ENCODE assay signal across 23 cellular contexts in genomic region chr13:29920018-29920643, GRCh38.
"Had no signal": no experiment of that assay in that cellular context is flagged by ENCODE, and none has a peak within 500 bp of the region (broad histone marks: within the 10 kb centered on the region; RNA-seq: fewer than 3 reads in every experiment).

No MANE protein-coding gene starts in this region.

- H3K4me3 ChIP-seq: body of pancreas, cardiac muscle cell, neural progenitor cell, sigmoid colon, testis, upper lobe of right lung had no signal

- H3K27ac ChIP-seq: cardiac muscle cell, neural progenitor cell, sigmoid colon, testis, upper lobe of right lung had no signal

- H3K27me3 Mint-ChIP-seq: activated CD8-positive, alpha-beta memory T cell treated with anti-CD3 and anti-CD28 coated beads, Interleukin-2, amount 10 ng/mL, durations not matched to agents 7 days and 5 days; activated CD8-positive, alpha-beta T cell treated with anti-CD3 and anti-CD28 coated beads for 36 hours; activated naive CD8-positive, alpha-beta T cell treated with anti-CD3 and anti-CD28 coated beads, Interleukin-2, amount 50 U/mL, for 24 hours had no signal

- H3K9me3 Mint-ChIP-seq: activated CD4-positive, alpha-beta T cell treated with anti-CD3 and anti-CD28 coated beads, Interleukin-2, amount 10 ng/mL, durations not matched to agents 7 days and 5 days; activated CD8-positive, alpha-beta T cell treated with anti-CD3 and anti-CD28 coated beads for 36 hours; activated naive CD8-positive, alpha-beta T cell treated with anti-CD3 and anti-CD28 coated beads, Interleukin-2, amount 50 U/mL, for 24 hours; neural progenitor cell had no signal

- H3K4me3 Mint-ChIP-seq: activated CD4-positive, alpha-beta T cell treated with anti-CD3 and anti-CD28 coated beads, Interleukin-2, amount 10 ng/mL, durations not matched to agents 7 days and 5 days; activated CD8-positive, alpha-beta memory T cell treated with anti-CD3 and anti-CD28 coated beads, Interleukin-2, amount 10 ng/mL, durations not matched to agents 7 days and 5 days; activated CD8-positive, alpha-beta T cell treated with anti-CD3 and anti-CD28 coated beads for 36 hours; activated naive CD8-positive, alpha-beta T cell treated with anti-CD3 and anti-CD28 coated beads, Interleukin-2, amount 50 U/mL, for 24 hours; naive B cell; neural progenitor cell had no signal

- H3K27me3 ChIP-seq: body of pancreas, cardiac muscle cell, foreskin keratinocyte, neural progenitor cell, sigmoid colon, testis, upper lobe of right lung had no signal

- H3K36me3 ChIP-seq: cardiac muscle cell, neural progenitor cell, sigmoid colon, upper lobe of right lung had no signal

- H3K27ac Mint-ChIP-seq: activated CD4-positive, alpha-beta T cell treated with anti-CD3 and anti-CD28 coated beads, Interleukin-2, amount 10 ng/mL, durations not matched to agents 7 days and 5 days; activated CD8-positive, alpha-beta memory T cell treated with anti-CD3 and anti-CD28 coated beads, Interleukin-2, amount 10 ng/mL, durations not matched to agents 7 days and 5 days; activated CD8-positive, alpha-beta T cell treated with anti-CD3 and anti-CD28 coated beads for 36 hours; activated naive CD8-positive, alpha-beta T cell treated with anti-CD3 and anti-CD28 coated beads, Interleukin-2, amount 50 U/mL, for 24 hours; neural progenitor cell had no signal

- DNase-seq: activated CD4-positive, alpha-beta T cell treated with anti-CD3 and anti-CD28 coated beads, Interleukin-2, amount 10 ng/mL, durations not matched to agents 7 days and 5 days; activated CD8-positive, alpha-beta memory T cell treated with anti-CD3 and anti-CD28 coated beads, Interleukin-2, amount 10 ng/mL, durations not matched to agents 7 days and 5 days; activated CD8-positive, alpha-beta T cell treated with anti-CD3 and anti-CD28 coated beads for 36 hours; activated gamma-delta T cell; activated naive CD4-positive, alpha-beta T cell treated with anti-CD3 and anti-CD28 coated beads, Interleukin-2, amount 50 U/mL, for 16 hours; activated naive CD8-positive, alpha-beta T cell treated with anti-CD3 and anti-CD28 coated beads, Interleukin-2, amount 50 U/mL, for 24 hours; activated T-cell treated with anti-CD3 and anti-CD28 coated beads for 4 hours; anterior cingulate cortex; body of pancreas; cortex of kidney; foreskin keratinocyte; kidney glomerular epithelial cell; left ventricle myocardium superior; naive B cell; sigmoid colon; stimulated activated CD4-positive, alpha-beta T cell treated with anti-CD3 and anti-CD28 coated beads, Interleukin-2, amount 100 ng/mL, for 48 hours; stimulated activated CD8-positive, alpha-beta memory T cell treated with anti-CD3 and anti-CD28 coated beads, Interleukin-4, amount 100 ng/mL, for 48 hours; stimulated activated naive CD4-positive, alpha-beta T cell; testis; upper lobe of right lung had no signal

- H3K36me3 Mint-ChIP-seq: activated CD8-positive, alpha-beta memory T cell treated with anti-CD3 and anti-CD28 coated beads, Interleukin-2, amount 10 ng/mL, durations not matched to agents 7 days and 5 days; naive B cell; neural progenitor cell had no signal

- H3K9me3 ChIP-seq: body of pancreas, sigmoid colon, testis, upper lobe of right lung had no signal

- ATAC-seq: activated CD4-positive, CD25-positive, alpha-beta regulatory T cell treated with anti-CD3 and anti-CD28 coated beads, Interleukin-2, amount 50 U/mL, for 24 hours; activated CD8-positive, alpha-beta memory T cell treated with anti-CD3 and anti-CD28 coated beads, Interleukin-2, amount 10 ng/mL, durations not matched to agents 7 days and 5 days; activated CD8-positive, alpha-beta T cell treated with anti-CD3 and anti-CD28 coated beads for 36 hours; activated naive CD8-positive, alpha-beta T cell treated with anti-CD3 and anti-CD28 coated beads, Interleukin-2, amount 50 U/mL, for 24 hours; body of pancreas; foreskin keratinocyte; left ventricle myocardium superior; upper lobe of right lung had no signal
